In the genomic region with DNA sequence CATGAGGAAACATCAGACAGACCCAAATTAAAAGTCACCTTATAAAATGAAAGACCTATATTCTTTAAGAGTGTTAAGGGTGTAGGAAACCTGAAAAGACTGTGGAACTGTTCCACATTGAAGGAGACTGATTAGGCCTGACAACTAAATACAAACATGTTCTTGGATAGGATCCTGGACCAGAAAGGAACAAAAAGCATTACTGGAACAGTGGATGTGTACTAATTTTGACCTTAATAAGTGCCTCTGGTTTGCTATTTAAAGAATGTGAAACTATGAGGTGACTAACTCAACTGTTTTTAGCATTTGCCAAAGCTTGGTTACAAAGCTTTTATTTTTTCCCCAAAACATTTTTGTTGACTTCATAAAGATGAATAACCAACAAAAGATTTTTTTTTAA, we compare ENCODE assay signal across 22 cellular contexts.
DNase-seq lines count a peak whose midpoint lies in the region; ATAC-seq and TF ChIP-seq lines count a peak whose summit lies in the region.
"Had no signal": no experiment of that assay in that cellular context is flagged by ENCODE, and none has a peak within 500 bp of the region (broad histone marks: within the 10 kb centered on the region; RNA-seq: fewer than 3 reads in every experiment).

No MANE protein-coding gene starts in this region.

- no peak overlapping the region for H3K4me3 ChIP-seq in ascending aorta
- H3K4me3 ChIP-seq: GM12878, GM23338, K562 had no signal

- ATAC-seq in GM19328 (IDR thresholded peaks at IDR 0.05; ENCODE audit: unreplicated experiment) (no peak), GM18873 (IDR thresholded peaks at IDR 0.05; ENCODE audit: low FRiP score, unreplicated experiment) (no peak)
- ATAC-seq: GM12878, GM23338, K562 had no signal

- intact Hi-C loops in ascending aorta (cut with DNase I) = loop anchor here (5.0 kb wide), 1 partner anchor 50 kb away; no protein-coding TSS in a partner anchor

- no peaks in the 10 kb centered on the region for H3K27me3 ChIP-seq in ascending aorta

- peak overlapping the region; percentile 59 to 81 for H3K27ac ChIP-seq in ascending aorta

- DNase-seq in Ammon's horn (ENCODE audit: low spot score) (peak; percentile 11), ascending aorta (ENCODE audit: low spot score in 2 of 2) (no peak), inferior parietal cortex (ENCODE audit: extremely low spot score) (peak; percentile 12), superior temporal gyrus (ENCODE audit: extremely low spot score) (peak; percentile 32)
- no peak for DNase-seq in stimulated activated naive CD4-positive, alpha-beta T cell treated with Interleukin-2 at 50 U/mL for 16 hours (lab: John Stamatoyannopoulos, UW)
- no peak for DNase-seq in activated naive CD4-positive, alpha-beta T cell treated with anti-CD3 and anti-CD28 coated beads, Interleukin-2, amount 50 U/mL, for 16 hours
- DNase-seq: 8988T; Caco-2; CD4-positive, alpha-beta T cell; HCEC 1CT; NCI-H1417; NCI-H187; NCI-H2107; NCI-H510A; NCI-H748 treated with DMSO at 0.1 percent for 48 hours; OCI-M1; Right ventricle myocardium superior had no signal

- no peaks in the 10 kb centered on the region for H3K9me3 ChIP-seq in ascending aorta
- H3K9me3 ChIP-seq: Caco-2 had no signal

- H3K4me1 ChIP-seq in ascending aorta = peaks cover 3 to 18% of the 10 kb centered on the region in 2 donors
- H3K4me1 ChIP-seq: Caco-2 had no signal

- no peak for TF ChIP-seq CTCF in ascending aorta (IDR thresholded peaks at IDR 0.05)

- no peaks in the 10 kb centered on the region for H3K36me3 ChIP-seq in ascending aorta

Comparison
In these comparisons a context has a peak if more than half of its experiments do, and no peak if none do; other contexts are left out.
1. DNase-seq: peak in Ammon's horn (single experiment), inferior parietal cortex (single experiment) and superior temporal gyrus (single experiment); none in ascending aorta (0 of 2), stimulated activated naive CD4-positive, alpha-beta T cell treated with Interleukin-2 at 50 U/mL for 16 hours (single experiment) and activated naive CD4-positive, alpha-beta T cell treated with anti-CD3 and anti-CD28 coated beads, Interleukin-2, amount 50 U/mL, for 16 hours (single experiment).